Comparison of ENCODE assay signal across 2 cellular contexts in the genomic region with DNA sequence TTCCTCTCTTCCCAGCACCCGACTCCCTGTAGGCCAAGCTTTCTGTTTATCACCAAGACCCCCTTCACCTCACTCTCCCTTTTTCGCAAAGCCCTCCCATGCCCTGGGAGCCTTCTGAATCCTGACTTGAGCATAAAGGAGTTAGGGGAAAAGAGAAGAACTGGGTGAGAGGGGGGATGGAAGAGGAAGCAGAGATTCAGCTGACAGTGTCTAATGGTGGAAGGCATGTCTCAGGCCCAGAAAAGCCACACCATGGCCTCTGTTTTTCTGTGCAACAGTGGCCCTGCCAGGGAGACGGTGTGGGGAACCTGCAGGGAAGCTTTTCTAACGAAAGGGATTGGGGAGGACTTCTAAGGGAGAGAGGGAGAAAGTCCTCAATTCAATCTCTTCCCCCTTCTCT.
TF ChIP-seq lines count a peak whose summit lies in the region.

No MANE protein-coding gene starts in this region.

TF ChIP-seq in HepG2, 621 proteins besides CTCF, POLR2A, EP300 and RAD21:
- TF ChIP-seq ZNF230 (CRISPR knock-in tag; IDR thresholded peaks at IDR 0.05) (no peak), ZNF263 (CRISPR knock-in tag; IDR thresholded peaks at IDR 0.05) (peak; percentile 16; the same call in 1 of the 2 replicates)

TF ChIP-seq in GM12878, 131 proteins besides CTCF, POLR2A, EP300 and RAD21:
- TF ChIP-seq ZNF24 (IDR thresholded peaks at IDR 0.05) (no peak), HCFC1 (IDR thresholded peaks at IDR 0.05; ENCODE audit: low read length) (no peak), BHLHE40 (IDR thresholded peaks at IDR 0.05; ENCODE audit: borderline replicate concordance in 1 of 2, low read depth in 2 of 2, low read length in 1 of 2) (no peak), NR2F1 (conservative IDR thresholded peaks at IDR 0.05) (no peak), EZH2 (IDR thresholded peaks at IDR 0.05; ENCODE audit: borderline replicate concordance, control insufficient read depth, low read depth, low read length) (no peak), YBX1 (IDR thresholded peaks at IDR 0.05) (no peak)
- TF ChIP-seq, protein P1, sequence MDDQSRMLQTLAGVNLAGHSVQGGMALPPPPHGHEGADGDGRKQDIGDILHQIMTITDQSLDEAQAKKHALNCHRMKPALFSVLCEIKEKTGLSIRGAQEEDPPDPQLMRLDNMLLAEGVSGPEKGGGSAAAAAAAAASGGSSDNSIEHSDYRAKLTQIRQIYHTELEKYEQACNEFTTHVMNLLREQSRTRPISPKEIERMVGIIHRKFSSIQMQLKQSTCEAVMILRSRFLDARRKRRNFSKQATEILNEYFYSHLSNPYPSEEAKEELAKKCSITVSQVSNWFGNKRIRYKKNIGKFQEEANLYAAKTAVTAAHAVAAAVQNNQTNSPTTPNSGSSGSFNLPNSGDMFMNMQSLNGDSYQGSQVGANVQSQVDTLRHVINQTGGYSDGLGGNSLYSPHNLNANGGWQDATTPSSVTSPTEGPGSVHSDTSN (IDR thresholded peaks at IDR 0.05; ENCODE audit: insufficient replicate concordance, low read depth, low read length): no peak
- TF ChIP-seq, protein P2, sequence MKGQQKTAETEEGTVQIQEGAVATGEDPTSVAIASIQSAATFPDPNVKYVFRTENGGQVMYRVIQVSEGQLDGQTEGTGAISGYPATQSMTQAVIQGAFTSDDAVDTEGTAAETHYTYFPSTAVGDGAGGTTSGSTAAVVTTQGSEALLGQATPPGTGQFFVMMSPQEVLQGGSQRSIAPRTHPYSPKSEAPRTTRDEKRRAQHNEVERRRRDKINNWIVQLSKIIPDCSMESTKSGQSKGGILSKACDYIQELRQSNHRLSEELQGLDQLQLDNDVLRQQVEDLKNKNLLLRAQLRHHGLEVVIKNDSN (IDR thresholded peaks at IDR 0.05; ENCODE audit: borderline replicate concordance, extremely low read length, insufficient read depth, low read depth, low read length): no peak
- TF ChIP-seq, protein P3, sequence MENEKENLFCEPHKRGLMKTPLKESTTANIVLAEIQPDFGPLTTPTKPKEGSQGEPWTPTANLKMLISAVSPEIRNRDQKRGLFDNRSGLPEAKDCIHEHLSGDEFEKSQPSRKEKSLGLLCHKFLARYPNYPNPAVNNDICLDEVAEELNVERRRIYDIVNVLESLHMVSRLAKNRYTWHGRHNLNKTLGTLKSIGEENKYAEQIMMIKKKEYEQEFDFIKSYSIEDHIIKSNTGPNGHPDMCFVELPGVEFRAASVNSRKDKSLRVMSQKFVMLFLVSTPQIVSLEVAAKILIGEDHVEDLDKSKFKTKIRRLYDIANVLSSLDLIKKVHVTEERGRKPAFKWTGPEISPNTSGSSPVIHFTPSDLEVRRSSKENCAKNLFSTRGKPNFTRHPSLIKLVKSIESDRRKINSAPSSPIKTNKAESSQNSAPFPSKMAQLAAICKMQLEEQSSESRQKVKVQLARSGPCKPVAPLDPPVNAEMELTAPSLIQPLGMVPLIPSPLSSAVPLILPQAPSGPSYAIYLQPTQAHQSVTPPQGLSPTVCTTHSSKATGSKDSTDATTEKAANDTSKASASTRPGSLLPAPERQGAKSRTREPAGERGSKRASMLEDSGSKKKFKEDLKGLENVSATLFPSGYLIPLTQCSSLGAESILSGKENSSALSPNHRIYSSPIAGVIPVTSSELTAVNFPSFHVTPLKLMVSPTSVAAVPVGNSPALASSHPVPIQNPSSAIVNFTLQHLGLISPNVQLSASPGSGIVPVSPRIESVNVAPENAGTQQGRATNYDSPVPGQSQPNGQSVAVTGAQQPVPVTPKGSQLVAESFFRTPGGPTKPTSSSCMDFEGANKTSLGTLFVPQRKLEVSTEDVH (IDR thresholded peaks at IDR 0.05; ENCODE audit: low read depth, partially characterized antibody): no peak
